In the genomic region with DNA sequence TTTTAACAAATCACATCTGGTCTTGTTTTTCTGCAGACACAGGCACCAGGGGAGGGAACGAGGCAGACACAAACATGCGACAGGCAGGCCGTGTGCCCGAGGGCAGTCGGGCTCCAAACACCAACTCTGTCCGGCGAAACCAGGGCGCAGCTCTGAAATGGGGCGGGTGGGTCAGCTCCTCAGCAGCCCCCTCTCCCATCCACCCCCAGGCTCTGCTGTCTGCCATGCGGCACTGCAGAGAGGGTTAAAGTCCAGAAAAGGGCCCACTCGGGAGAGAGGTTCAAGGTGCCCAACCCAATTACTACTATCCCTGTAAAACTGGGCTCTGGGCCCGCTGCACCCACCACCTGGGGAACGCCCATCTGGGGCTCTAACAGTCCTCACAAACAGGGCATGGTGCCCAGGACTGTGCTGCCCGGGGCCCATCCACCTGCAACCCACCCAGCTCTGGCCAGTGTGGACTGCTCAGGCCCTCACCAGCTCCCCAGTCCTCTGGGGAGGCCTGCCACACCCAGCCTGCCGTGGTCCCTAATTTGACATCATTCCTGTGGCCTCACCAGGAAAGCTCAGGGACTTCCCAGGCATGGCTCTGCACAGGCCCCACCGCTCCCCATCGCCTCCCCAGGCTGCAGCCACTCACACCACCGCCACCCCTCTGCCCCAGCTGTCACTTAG, we compare ENCODE assay signal across 22 cellular contexts. TPM values are rescaled to one million over a fixed set of nuclear protein-coding genes. Genes with fewer than 3 reads are reported as not detected.
DNase-seq lines count a peak whose midpoint lies in the region; ATAC-seq and TF ChIP-seq lines count a peak whose summit lies in the region.
"Had no signal": no experiment of that assay in that cellular context is flagged by ENCODE, and none has a peak within 500 bp of the region (broad histone marks: within the 10 kb centered on the region; RNA-seq: fewer than 3 reads in every experiment).

No MANE protein-coding gene starts in this region.

- no peak for TF ChIP-seq CTCF in SK-N-SH (IDR thresholded peaks at IDR 0.05)
- no peak for TF ChIP-seq CTCF in chondrocyte (IDR thresholded peaks at IDR 0.05)
- no peak for TF ChIP-seq CTCF in spleen (IDR thresholded peaks at IDR 0.05 in 8 of 11, conservative IDR thresholded peaks at IDR 0.05 in 3 of 11)

- no peak for TF ChIP-seq POLR2A in spleen (IDR thresholded peaks at IDR 0.05)

- H3K36me3 ChIP-seq in SK-N-SH (replicated peaks in 1 of 2; ENCODE audit: control insufficient read depth in 1 of 2, insufficient read depth in 2 of 2, low read length in 1 of 2): peaks cover 0 to 3% of the 10 kb centered on the region in 2 experiments
- H3K36me3 ChIP-seq in spleen: peaks cover 0 to 5% (median under 1%) of the 10 kb centered on the region in 6 donors
- H3K36me3 ChIP-seq: BE2C had no signal

- no peak overlapping the region for H2AFZ ChIP-seq in SK-N-SH (ENCODE audit: low read depth)

- no peak for TF ChIP-seq RAD21 in SK-N-SH (IDR thresholded peaks at IDR 0.05; ENCODE audit: low read length)

- H3K27ac Mint-ChIP-seq in chondrocyte (ENCODE audit: unreplicated experiment): no peak overlapping the region
- H3K27ac Mint-ChIP-seq: CD4-positive, alpha-beta memory T cell; H9 had no signal

- no peak overlapping the region for H3K4me3 Mint-ChIP-seq in chondrocyte (ENCODE audit: unreplicated experiment)
- H3K4me3 Mint-ChIP-seq: CD4-positive, alpha-beta memory T cell; H9 had no signal

- peak; percentile 72 for DNase-seq in SK-N-SH
- DNase-seq in chondrocyte (ENCODE audit: low spot score): peak; percentile 72
- DNase-seq in mesenteric fat pad (ENCODE audit: low spot score): peak; percentile 85
- peak; percentile 69 for DNase-seq in spleen
- DNase-seq: 8988T; BE2C; Calu3; CD4-positive, alpha-beta memory T cell; DMS79; H9; MV-4-11; NCI-H1436; NCI-H2029; NCI-H774; PC-3 had no signal

- H3K36me3 Mint-ChIP-seq in chondrocyte (ENCODE audit: low read depth): no peaks in the 10 kb centered on the region
- H3K36me3 Mint-ChIP-seq: CD4-positive, alpha-beta memory T cell had no signal

- peak overlapping the region in 1 of 2 experiments; percentile 7; a peak in 2 of 4 replicates for H3K27ac ChIP-seq in SK-N-SH (ENCODE audit: low read depth in 2 of 2, low read length in 1 of 2)
- H3K27ac ChIP-seq in spleen: no peak overlapping the region
- H3K27ac ChIP-seq: HL-60 had no signal

- peaks cover 0 to 51% of the 10 kb centered on the region in 2 experiments; a peak in 1 of 4 replicates for H3K4me1 ChIP-seq in SK-N-SH (ENCODE audit: control insufficient read depth in 1 of 2, insufficient read depth in 2 of 2, low read depth in 1 of 2, low read length in 1 of 2)
- H3K4me1 ChIP-seq in spleen: no peaks in the 10 kb centered on the region
- H3K4me1 ChIP-seq: BE2C had no signal

- no peak overlapping the region for H3K4me3 ChIP-seq in SK-N-SH (ENCODE audit: low read depth in 2 of 2, low read length in 1 of 2)
- H3K4me3 ChIP-seq in spleen: no peak overlapping the region

- peaks cover 3% of the 10 kb centered on the region for H3K4me1 Mint-ChIP-seq in chondrocyte (ENCODE audit: low read depth)
- H3K4me1 Mint-ChIP-seq: CD4-positive, alpha-beta memory T cell had no signal

- H3F3A ChIP-seq in SK-N-SH (replicated peaks; ENCODE audit: insufficient read depth): no peaks in the 10 kb centered on the region

- no peaks in the 10 kb centered on the region for H3K9me3 ChIP-seq in SK-N-SH
- H3K9me3 ChIP-seq in spleen: no peaks in the 10 kb centered on the region
- H3K9me3 ChIP-seq: BE2C had no signal

- POLR2A ChIA-PET in SK-N-SH (lab: Yijun Ruan, JAX): no interaction called here

- no peaks in the 10 kb centered on the region for H3K27me3 ChIP-seq in SK-N-SH (ENCODE audit: insufficient read depth)
- H3K27me3 ChIP-seq in spleen (replicated peaks in 1 of 7): peaks cover 0 to 10% (median 0%) of the 10 kb centered on the region in 7 donors
- H3K27me3 ChIP-seq: BE2C had no signal

- H3K9me3 Mint-ChIP-seq in chondrocyte (ENCODE audit: low read depth): no peaks in the 10 kb centered on the region
- H3K9me3 Mint-ChIP-seq: CD4-positive, alpha-beta memory T cell; H9 had no signal

- H3K27me3 Mint-ChIP-seq in chondrocyte (ENCODE audit: low read depth): peaks cover 4% of the 10 kb centered on the region

- TF ChIP-seq EP300 in SK-N-SH (IDR thresholded peaks at IDR 0.05; ENCODE audit: borderline replicate concordance in 1 of 2, low read depth in 1 of 2, low read length in 1 of 2): no peak

- CTCF ChIA-PET in SK-N-SH (lab: Yijun Ruan, JAX): interaction anchor here (1.5 to 3.8 kb wide), 3 partner anchors 15 to 25 kb away, joined by 3 to 19 read pairs (median 6); no protein-coding TSS in a partner anchor

- intact Hi-C loops in spleen (cut with DNase I; ENCODE audit: low total_unique reads): no loop called here

- WGBS in SK-N-SH (ENCODE audit: low lambda C conversion rate): 71% methylated on average over 18 of the region's 18 CpGs
- whole genome bisulfite sequencing in spleen, 5 donors: 93 to 97% (median 93%) methylated on average over 18 of the region's 18 CpGs

- no peaks in the 10 kb centered on the region for H3K9me2 ChIP-seq in SK-N-SH

- ATAC-seq in SK-N-SH treated with all-trans-retinoic acid at 6 μM for 48 hours (no peak), HG03108 (IDR thresholded peaks at IDR 0.05; ENCODE audit: unreplicated experiment) (no peak), GM19023 (IDR thresholded peaks at IDR 0.05; ENCODE audit: unreplicated experiment) (no peak), HG02981 (IDR thresholded peaks at IDR 0.05; ENCODE audit: unreplicated experiment) (no peak)
- ATAC-seq: PC-3 had no signal

- H3K79me2 ChIP-seq in SK-N-SH (ENCODE audit: insufficient read depth): no peaks in the 10 kb centered on the region

- H3K9ac ChIP-seq in SK-N-SH: no peak overlapping the region

- 0 out of 2 replicates have a peak, but pooled peaks cover 4% of the 10 kb centered on the region for H4K20me1 ChIP-seq in SK-N-SH (ENCODE audit: insufficient read depth)

- no peak overlapping the region for H3K4me2 ChIP-seq in SK-N-SH

TF ChIP-seq in SK-N-SH, 30 proteins besides CTCF, POLR2A, EP300 and RAD21 (continues in another document):
- TF ChIP-seq YY1 (IDR thresholded peaks at IDR 0.05; ENCODE audit: low read depth): no peak
- TF ChIP-seq, protein P1, sequence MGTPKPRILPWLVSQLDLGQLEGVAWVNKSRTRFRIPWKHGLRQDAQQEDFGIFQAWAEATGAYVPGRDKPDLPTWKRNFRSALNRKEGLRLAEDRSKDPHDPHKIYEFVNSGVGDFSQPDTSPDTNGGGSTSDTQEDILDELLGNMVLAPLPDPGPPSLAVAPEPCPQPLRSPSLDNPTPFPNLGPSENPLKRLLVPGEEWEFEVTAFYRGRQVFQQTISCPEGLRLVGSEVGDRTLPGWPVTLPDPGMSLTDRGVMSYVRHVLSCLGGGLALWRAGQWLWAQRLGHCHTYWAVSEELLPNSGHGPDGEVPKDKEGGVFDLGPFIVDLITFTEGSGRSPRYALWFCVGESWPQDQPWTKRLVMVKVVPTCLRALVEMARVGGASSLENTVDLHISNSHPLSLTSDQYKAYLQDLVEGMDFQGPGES (IDR thresholded peaks at IDR 0.05; ENCODE audit: low read depth, low read length): no peak
- no peak for TF ChIP-seq FOXJ3 (CRISPR knock-in tag; IDR thresholded peaks at IDR 0.05)
- no peak for TF ChIP-seq RXRA (IDR thresholded peaks at IDR 0.05; ENCODE audit: borderline replicate concordance, low read depth)
- no peak for TF ChIP-seq JUND (IDR thresholded peaks at IDR 0.05)
- no peak for TF ChIP-seq TEAD4 (IDR thresholded peaks at IDR 0.05; ENCODE audit: borderline replicate concordance, insufficient read depth)
- TF ChIP-seq FOSL2 (IDR thresholded peaks at IDR 0.05; ENCODE audit: borderline replicate concordance, low read depth): no peak
- TF ChIP-seq NRF1 (IDR thresholded peaks at IDR 0.05; ENCODE audit: low read depth, low read length): no peak
- TF ChIP-seq SMC3 (IDR thresholded peaks at IDR 0.05; ENCODE audit: low read depth, low read length): no peak
- TF ChIP-seq MEF2A (IDR thresholded peaks at IDR 0.05; ENCODE audit: borderline replicate concordance, low read depth): no peak
- TF ChIP-seq FOXM1 (IDR thresholded peaks at IDR 0.05; ENCODE audit: low read depth): no peak

TF ChIP-seq in SK-N-SH treated with all-trans-retinoic acid at 6 μM for 48 hours, 23 proteins besides CTCF, POLR2A, EP300 and RAD21 (continues in another document):
- TF ChIP-seq, protein P2, sequence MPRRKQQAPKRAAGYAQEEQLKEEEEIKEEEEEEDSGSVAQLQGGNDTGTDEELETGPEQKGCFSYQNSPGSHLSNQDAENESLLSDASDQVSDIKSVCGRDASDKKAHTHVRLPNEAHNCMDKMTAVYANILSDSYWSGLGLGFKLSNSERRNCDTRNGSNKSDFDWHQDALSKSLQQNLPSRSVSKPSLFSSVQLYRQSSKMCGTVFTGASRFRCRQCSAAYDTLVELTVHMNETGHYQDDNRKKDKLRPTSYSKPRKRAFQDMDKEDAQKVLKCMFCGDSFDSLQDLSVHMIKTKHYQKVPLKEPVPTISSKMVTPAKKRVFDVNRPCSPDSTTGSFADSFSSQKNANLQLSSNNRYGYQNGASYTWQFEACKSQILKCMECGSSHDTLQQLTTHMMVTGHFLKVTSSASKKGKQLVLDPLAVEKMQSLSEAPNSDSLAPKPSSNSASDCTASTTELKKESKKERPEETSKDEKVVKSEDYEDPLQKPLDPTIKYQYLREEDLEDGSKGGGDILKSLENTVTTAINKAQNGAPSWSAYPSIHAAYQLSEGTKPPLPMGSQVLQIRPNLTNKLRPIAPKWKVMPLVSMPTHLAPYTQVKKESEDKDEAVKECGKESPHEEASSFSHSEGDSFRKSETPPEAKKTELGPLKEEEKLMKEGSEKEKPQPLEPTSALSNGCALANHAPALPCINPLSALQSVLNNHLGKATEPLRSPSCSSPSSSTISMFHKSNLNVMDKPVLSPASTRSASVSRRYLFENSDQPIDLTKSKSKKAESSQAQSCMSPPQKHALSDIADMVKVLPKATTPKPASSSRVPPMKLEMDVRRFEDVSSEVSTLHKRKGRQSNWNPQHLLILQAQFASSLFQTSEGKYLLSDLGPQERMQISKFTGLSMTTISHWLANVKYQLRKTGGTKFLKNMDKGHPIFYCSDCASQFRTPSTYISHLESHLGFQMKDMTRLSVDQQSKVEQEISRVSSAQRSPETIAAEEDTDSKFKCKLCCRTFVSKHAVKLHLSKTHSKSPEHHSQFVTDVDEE (CRISPR knock-in tag; IDR thresholded peaks at IDR 0.05): no peak
- TF ChIP-seq TCF4 (CRISPR knock-in tag; IDR thresholded peaks at IDR 0.05; ENCODE audit: borderline replicate concordance): no peak
- no peak for TF ChIP-seq ZNF8 (CRISPR knock-in tag; IDR thresholded peaks at IDR 0.05)

RNA-seq across cellular contexts. Expression of a gene that starts 18.7 kb away (rescaled TPM):
- 170 and 213 TPM in 2 replicates for polyA plus RNA-seq in SK-N-SH (2012; rRNA removed)
- polyA plus RNA-seq in SK-N-SH (2012; cell fraction: cytosol; rRNA removed): 121 and 165 TPM in 2 replicates
- 211 and 221 TPM in 2 replicates for polyA plus RNA-seq in SK-N-SH (2012; cell fraction: nucleus; rRNA removed)
- 126 to 133 TPM (median 131 TPM) in 3 replicates for total RNA-seq in chondrocyte
- 77.4 TPM for total RNA-seq in mesenteric fat pad
- 10 to 100 TPM; 51.9 to 66.4 (median 56.6) TPM for total RNA-seq in spleen
- polyA plus RNA-seq in spleen: 10 to 100 TPM; 26.9 to 49.0 (median 30.1) TPM

RNA-seq across cellular contexts. Expression of a gene that starts 30.3 kb away (rescaled TPM):
- polyA plus RNA-seq in SK-N-SH (2012; rRNA removed) (1.1 and 1.6 TPM in 2 replicates), spleen (1 to 10 TPM in 2 of 3 donors, under 1 TPM in 1; 0.55 to 1.7 (median 1.2) TPM)
- 0.55 and 1.0 TPM in 2 replicates for polyA plus RNA-seq in SK-N-SH (2012; cell fraction: cytosol; rRNA removed)
- polyA plus RNA-seq in SK-N-SH (2012; cell fraction: nucleus; rRNA removed): 0.83 and 1.1 TPM in 2 replicates
- total RNA-seq in chondrocyte (0.31 to 0.44 TPM (median 0.37 TPM) in 3 replicates), mesenteric fat pad (0.48 TPM), spleen (1 to 10 TPM in 1 of 7 donors, under 1 TPM in 3, not detected in 3; 0.29 to 1.6 (median 0.49) TPM)
- total RNA-seq: Calu3, NCI-H460, PC-3, SK-MEL-5 had no signal
